In the genomic region with DNA sequence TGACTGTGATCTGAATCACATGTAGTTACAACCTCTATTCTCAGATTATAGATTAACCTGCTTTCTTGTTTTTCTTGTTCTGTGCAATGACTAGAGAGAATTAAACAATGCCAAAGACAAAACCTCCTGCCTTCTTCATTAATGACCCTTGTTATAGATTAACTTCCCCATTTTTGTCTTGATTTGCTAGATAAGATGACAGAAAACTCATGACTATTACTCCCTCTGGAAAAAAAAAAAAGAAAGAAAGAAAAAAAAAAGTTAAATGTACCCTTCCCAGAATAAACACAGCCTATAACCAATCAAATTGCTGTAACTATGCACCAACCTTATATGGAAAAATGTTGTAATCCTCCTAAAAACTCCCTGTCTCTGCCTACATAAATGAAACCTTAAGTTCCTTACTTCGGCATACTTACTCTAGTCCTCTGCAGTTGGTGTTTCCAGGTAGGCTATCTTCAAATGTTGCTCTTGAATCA, we compare ENCODE assay signal across 13 cellular contexts. TPM values are rescaled to one million over a fixed set of nuclear protein-coding genes. Genes with fewer than 3 reads are reported as not detected.
DNase-seq lines count a peak whose midpoint lies in the region; ATAC-seq, FAIRE-seq and TF ChIP-seq lines count a peak whose summit lies in the region.
"Had no signal": no experiment of that assay in that cellular context is flagged by ENCODE, and none has a peak within 500 bp of the region (broad histone marks: within the 10 kb centered on the region; RNA-seq: fewer than 3 reads in every experiment).

No MANE protein-coding gene starts in this region.

- no peaks in the 10 kb centered on the region for H3K36me3 ChIP-seq in mucosa of descending colon (ENCODE audit: low read depth)
- no peaks in the 10 kb centered on the region for H3K36me3 ChIP-seq in tibial nerve

- DNase-seq in NCI-H526 treated with DMSO at 0.1 percent for 48 hours (lab: John Stamatoyannopoulos, UW) (peak; percentile 5), mucosa of descending colon (no peak), H54 (ENCODE audit: insufficient read length, low spot score) (no peak), tibial nerve (ENCODE audit: low spot score in 2 of 2) (no peak)
- no peak for DNase-seq in activated CD4-positive, alpha-beta T cell treated with anti-CD3 and anti-CD28 coated beads, Interleukin-2, amount 50 U/mL, for 1 hour
- DNase-seq: aorta, MM.1S, NCI-H2227 treated with DMSO at 0.1 percent for 48 hours, retina had no signal

- TF ChIP-seq POLR2A in H54 (IDR thresholded peaks at IDR 0.05; ENCODE audit: low read depth, low read length) (no peak), tibial nerve (IDR thresholded peaks at IDR 0.05) (no peak)

- no peak for TF ChIP-seq EP300 in tibial nerve (IDR thresholded peaks at IDR 0.05)

- H3K9me3 ChIP-seq in mucosa of descending colon (no peaks in the 10 kb centered on the region), tibial nerve (no peaks in the 10 kb centered on the region)

- intact Hi-C loops in mucosa of descending colon (cut with DNase I, micrococcal nuclease), result loop anchor here in 1 of 2 donors (10.0 kb wide), 1 partner anchor 276 kb away; no protein-coding TSS in a partner anchor

- TF ChIP-seq CTCF in mucosa of descending colon (IDR thresholded peaks at IDR 0.05) (no peak), tibial nerve (IDR thresholded peaks at IDR 0.05) (no peak)

- WGBS in tibial nerve, 2 donors, result 70 to 86% methylated on average over 1 of the region's 1 CpG

- H3K27me3 ChIP-seq in tibial nerve, result no peaks in the 10 kb centered on the region

- FAIRE-seq in G401.6 (lab: Jason Lieb, UNC), result peak; percentile 95
- FAIRE-seq in endometrium (lab: Jason Lieb, UNC), result peak; percentile 31
- FAIRE-seq in H54 (lab: Jason Lieb, UNC), result no peak

- H3K4me3 ChIP-seq in mucosa of descending colon, result no peak overlapping the region
- H3K4me3 ChIP-seq in tibial nerve, result no peak overlapping the region

- H3K27ac ChIP-seq in tibial nerve, result no peak overlapping the region
- H3K27ac ChIP-seq: C4-2B had no signal

- H3K4me1 ChIP-seq in mucosa of descending colon (ENCODE audit: low read depth) (peaks cover 7% of the 10 kb centered on the region), tibial nerve (no peaks in the 10 kb centered on the region)

- ATAC-seq in mucosa of descending colon (peak; percentile 81), HG03175 (IDR thresholded peaks at IDR 0.05; ENCODE audit: unreplicated experiment) (no peak)

RNA-seq across cellular contexts. Expression of gene PCED1B, which starts 41.1 kb away (rescaled TPM):
- total RNA-seq in mucosa of descending colon, result 1 to 10 TPM; 2.2 to 4.7 (median 2.9) TPM
- 1 to 10 TPM in 2 of 4 donors, under 1 TPM in 1, not detected in 1; 0.90 to 2.9 (median 2.2) TPM for total RNA-seq in tibial nerve

RNA-seq across cellular contexts. Expression of gene AMIGO2, which starts 41.5 kb away (rescaled TPM):
- total RNA-seq in mucosa of descending colon (10 to 100 TPM in 1 of 3 donors, 1 to 10 TPM in 2; 3.5 to 39.3 (median 4.8) TPM), tibial nerve (1 to 10 TPM; 1.7 to 6.6 (median 3.1) TPM)
